In genomic region chr1:181528241-181528640, GRCh38 we compare ENCODE assay signal across 1 cellular context. TPM values are rescaled to one million over a fixed set of nuclear protein-coding genes. Genes with fewer than 3 reads are reported as not detected.
"Had no signal": no experiment of that assay in that cellular context is flagged by ENCODE, and none has a peak within 500 bp of the region (broad histone marks: within the 10 kb centered on the region; RNA-seq: fewer than 3 reads in every experiment).

No MANE protein-coding gene starts in this region.

RNA-seq across cellular contexts. Expression of gene CACNA1E, which starts 44.9 kb away (rescaled TPM):
- total RNA-seq: G401 had no signal
